ENCODE assay signal across 9 cellular contexts in genomic region chr20:34190679-34191090, GRCh38. TPM values are rescaled to one million over a fixed set of nuclear protein-coding genes. Genes with fewer than 3 reads are reported as not detected.
DNase-seq lines count a peak whose midpoint lies in the region; TF ChIP-seq lines count a peak whose summit lies in the region.
"Had no signal": no experiment of that assay in that cellular context is flagged by ENCODE, and none has a peak within 500 bp of the region (broad histone marks: within the 10 kb centered on the region; RNA-seq: fewer than 3 reads in every experiment).

No MANE protein-coding gene starts in this region.

- intact Hi-C loops in MCF 10A (cut with micrococcal nuclease) = loop anchor here (2.0 to 10.0 kb wide), 4 partner anchors 62 to 578 kb away; partner anchors contain the start of gene AHCY

- H3K27ac ChIP-seq in SJSA1 = no peak overlapping the region

- H3K36me3 Mint-ChIP-seq in MCF 10A (ENCODE audit: insufficient read depth, unreplicated experiment) = no peaks in the 10 kb centered on the region

- DNase-seq in NCI-H1436 (lab: John Stamatoyannopoulos, UW) (peak; percentile 46), NCI-H1436 treated with DMSO at 0.1 percent for 48 hours (lab: John Stamatoyannopoulos, UW) (no peak), NAMALWA (ENCODE audit: low spot score) (peak; percentile 66), SJSA1 (ENCODE audit: low read depth in 1 of 2, low spot score in 2 of 2) (peak; percentile 66 to 74), MCF 10A (ENCODE audit: unreplicated experiment) (peak; percentile 79), inferior parietal cortex (ENCODE audit: extremely low spot score) (peak; percentile 80), T-helper 9 cell (no peak)
- peak; percentile 55 for DNase-seq in stimulated activated CD4-positive, alpha-beta T cell treated with anti-CD3 and anti-CD28 coated beads, Interleukin-15, amount 100 ng/mL, for 24 hours

- CTCF ChIA-PET in MCF 10A (lab: Yijun Ruan, JAX) = interaction anchor here (0.5 to 2.6 kb wide), 48 partner anchors 9 to 1751 kb away, joined by 3 to 35 read pairs (median 4); partner anchors contain the start of genes DYNLRB1 and ITCH

- no peak overlapping the region for H3K4me3 ChIP-seq in SJSA1

- H3K27me3 ChIP-seq in SJSA1 (replicated peaks) = peaks cover 4% of the 10 kb centered on the region; the same call in 1 of the 2 replicates

- no peaks in the 10 kb centered on the region for H3K9me3 ChIP-seq in SJSA1 (replicated peaks)

- H3K27ac Mint-ChIP-seq in MCF 10A (ENCODE audit: low read depth, unreplicated experiment) = no peak overlapping the region

- peaks cover 38% of the 10 kb centered on the region for H3K27me3 Mint-ChIP-seq in MCF 10A (ENCODE audit: insufficient read depth, unreplicated experiment)

- H3K4me3 Mint-ChIP-seq in MCF 10A (ENCODE audit: unreplicated experiment) = no peak overlapping the region
- H3K4me3 Mint-ChIP-seq: dendritic cell treated with granulocyte-macrophage colony-stimulating factor and Interleukin-4, amounts not matched to agents 40 ng/mL and 50 ng/mL, for 4 days had no signal

- POLR2A ChIA-PET in MCF 10A (lab: Yijun Ruan, JAX) = interaction anchor here (0.5 to 1.8 kb wide), 9 partner anchors 9 to 389 kb away, joined by 3 to 11 read pairs (median 3); partner anchors contain the start of genes AHCY, DYNLRB1 and EIF2S2

- no peaks in the 10 kb centered on the region for H3K4me1 Mint-ChIP-seq in MCF 10A (ENCODE audit: insufficient read depth, unreplicated experiment)

- BruUV-seq in MCF 10A (replicated peaks; lab: Mats Ljungman, UMichigan) = no TSS peak

- no peaks in the 10 kb centered on the region for H3K36me3 ChIP-seq in SJSA1

- no peaks in the 10 kb centered on the region for H3K9me3 Mint-ChIP-seq in MCF 10A (ENCODE audit: unreplicated experiment)
- H3K9me3 Mint-ChIP-seq: dendritic cell treated with granulocyte-macrophage colony-stimulating factor and Interleukin-4, amounts not matched to agents 40 ng/mL and 50 ng/mL, for 4 days had no signal

- peak; percentile 85 for TF ChIP-seq CTCF in MCF 10A (IDR thresholded peaks at IDR 0.05; ENCODE audit: unreplicated experiment)

- no peaks in the 10 kb centered on the region for H3K4me1 ChIP-seq in SJSA1 (replicated peaks)

RNA-seq across cellular contexts. Expression of gene ASIP, which starts 50.5 kb away (rescaled TPM):
- not detected in 2 replicates for total RNA-seq in SJSA1 (2014; rRNA removed; shearing (Covaris generic))
- total RNA-seq in MCF 10A (2022) = not detected in 2 replicates

Comparison
In these comparisons a context has a peak if more than half of its experiments do, and no peak if none do; other contexts are left out.
1. DNase-seq: peak in NCI-H1436 (single experiment), NAMALWA (single experiment), SJSA1 (2 of 2), MCF 10A (single experiment), inferior parietal cortex (single experiment) and stimulated activated CD4-positive, alpha-beta T cell treated with anti-CD3 and anti-CD28 coated beads, Interleukin-15, amount 100 ng/mL, for 24 hours (single experiment); none in NCI-H1436 treated with DMSO at 0.1 percent for 48 hours (single experiment) and T-helper 9 cell (single experiment).